ENCODE assay signal across 8 cellular contexts in genomic region chr2:42810971-42811865, GRCh38. TPM values are rescaled to one million over a fixed set of nuclear protein-coding genes. Genes with fewer than 3 reads are reported as not detected.
DNase-seq lines count a peak whose midpoint lies in the region; ATAC-seq and TF ChIP-seq lines count a peak whose summit lies in the region.

No MANE protein-coding gene starts in this region.

- TF ChIP-seq CTCF in astrocyte of the cerebellum (IDR thresholded peaks at IDR 0.05; ENCODE audit: low read depth, low read length, missing control alignments), result no peak
- no peak for TF ChIP-seq CTCF in hepatocyte (IDR thresholded peaks at IDR 0.05; ENCODE audit: poor library complexity)

- DNase-seq in Ammon's horn (ENCODE audit: low spot score) (peak; percentile 73), SJCRH30 (peak; percentile 94 to 95), astrocyte of the cerebellum (ENCODE audit: low read depth) (no peak), hepatocyte (ENCODE audit: low spot score) (peak; percentile 62), SW480 (ENCODE audit: low spot score) (no peak)

- peak overlapping the region; percentile 71 for H3K9ac ChIP-seq in rectal smooth muscle tissue (ENCODE audit: low read length)

- no peaks in the 10 kb centered on the region for H3K79me2 ChIP-seq in hepatocyte

- ATAC-seq in GM18870 (IDR thresholded peaks at IDR 0.05; ENCODE audit: unreplicated experiment), result peak; percentile 11
- peak; percentile 8 for ATAC-seq in HG03175 (IDR thresholded peaks at IDR 0.05; ENCODE audit: unreplicated experiment)

- H3K9me3 ChIP-seq in SJCRH30 (replicated peaks) (0 out of 2 replicates have a peak, but pooled peaks cover 4% of the 10 kb centered on the region), hepatocyte (ENCODE audit: low read depth) (no peaks in the 10 kb centered on the region)

- in situ Hi-C loops in astrocyte of the cerebellum (cut with HindIII; ENCODE audit: low sequenced_read_pairs), result loop anchor here (10.0 kb wide), 1 partner anchor 74 kb away; no protein-coding TSS in a partner anchor

- no peaks in the 10 kb centered on the region for H3K36me3 ChIP-seq in SJCRH30
- no peaks in the 10 kb centered on the region for H3K36me3 ChIP-seq in hepatocyte (replicated peaks; ENCODE audit: insufficient read depth, low read depth)
- no peaks in the 10 kb centered on the region for H3K36me3 ChIP-seq in rectal smooth muscle tissue (ENCODE audit: control insufficient read depth, insufficient read depth, low read length)

- H3K27ac ChIP-seq in SJCRH30, result peak overlapping the region; percentile 97
- H3K27ac ChIP-seq in hepatocyte, result peak overlapping the region; percentile 99
- H3K27ac ChIP-seq in rectal smooth muscle tissue (ENCODE audit: low read depth, low read length), result peak overlapping the region; percentile 97

- WGBS in hepatocyte (ENCODE audit: low lambda C conversion rate, missing lambda C conversion rate), result 9% methylated on average over 51 of the region's 51 CpGs

- no peaks in the 10 kb centered on the region for H3K9me2 ChIP-seq in hepatocyte (replicated peaks; ENCODE audit: insufficient read depth)

- peak overlapping the region; percentile 85 for H3K4me2 ChIP-seq in hepatocyte

- peaks cover 6% of the 10 kb centered on the region for H3K4me1 ChIP-seq in SJCRH30
- peaks cover 14% of the 10 kb centered on the region for H3K4me1 ChIP-seq in hepatocyte (ENCODE audit: insufficient read depth)
- H3K4me1 ChIP-seq in rectal smooth muscle tissue (ENCODE audit: control insufficient read depth, insufficient read depth, low read length), result peaks cover 8% of the 10 kb centered on the region

- H3K4me3 ChIP-seq in SJCRH30, result peak overlapping the region; percentile 91
- H3K4me3 ChIP-seq in astrocyte of the cerebellum (ENCODE audit: low read depth, low read length), result peak overlapping the region; percentile 52
- H3K4me3 ChIP-seq in hepatocyte, result peak overlapping the region; percentile 39
- peak overlapping the region; percentile 73 for H3K4me3 ChIP-seq in rectal smooth muscle tissue (ENCODE audit: low read length)

- H2AFZ ChIP-seq in hepatocyte, result peak overlapping the region; percentile 90

- H4K20me1 ChIP-seq in hepatocyte (ENCODE audit: insufficient read depth, poor library complexity, severe bottlenecking), result no peaks in the 10 kb centered on the region

- H3K27me3 ChIP-seq in SJCRH30 (no peaks in the 10 kb centered on the region), hepatocyte (no peaks in the 10 kb centered on the region), rectal smooth muscle tissue (ENCODE audit: control insufficient read depth, insufficient read depth, low read length) (no peaks in the 10 kb centered on the region)

RNA-seq across cellular contexts. Expression of gene HAAO, which starts 18.8 kb away (rescaled TPM):
- total RNA-seq in SJCRH30 (2014; rRNA removed; shearing (Covaris generic)), result 3.5 and 4.7 TPM in 2 replicates
- total RNA-seq in hepatocyte, result 18.1 and 22.0 TPM in 2 replicates
- 29.4 and 35.4 TPM in 2 replicates for polyA plus RNA-seq in hepatocyte

RNA-seq across cellular contexts. Expression of gene OXER1, which starts 47.3 kb away (rescaled TPM):
- 1.8 and 2.0 TPM in 2 replicates for total RNA-seq in SJCRH30 (2014; rRNA removed; shearing (Covaris generic))
- 3.7 and 5.1 TPM in 2 replicates for total RNA-seq in hepatocyte
- 7.5 and 9.5 TPM in 2 replicates for polyA plus RNA-seq in hepatocyte

Comparison
In these comparisons a context has a peak if more than half of its experiments do, and no peak if none do; other contexts are left out.
1. DNase-seq: peak in Ammon's horn (single experiment), SJCRH30 (2 of 2) and hepatocyte (single experiment); none in astrocyte of the cerebellum (single experiment) and SW480 (single experiment).
2. H3K4me3 ChIP-seq: peak in every context shown above with its lines; median percentile 91 in SJCRH30; 73 in rectal smooth muscle tissue; 52 in astrocyte of the cerebellum; 39 in hepatocyte.
3. Peak in every context shown above with its lines, with median percentiles within 50 percentile points of each other: H3K27ac ChIP-seq.